ENCODE assay signal across 8 cellular contexts in the genomic region with DNA sequence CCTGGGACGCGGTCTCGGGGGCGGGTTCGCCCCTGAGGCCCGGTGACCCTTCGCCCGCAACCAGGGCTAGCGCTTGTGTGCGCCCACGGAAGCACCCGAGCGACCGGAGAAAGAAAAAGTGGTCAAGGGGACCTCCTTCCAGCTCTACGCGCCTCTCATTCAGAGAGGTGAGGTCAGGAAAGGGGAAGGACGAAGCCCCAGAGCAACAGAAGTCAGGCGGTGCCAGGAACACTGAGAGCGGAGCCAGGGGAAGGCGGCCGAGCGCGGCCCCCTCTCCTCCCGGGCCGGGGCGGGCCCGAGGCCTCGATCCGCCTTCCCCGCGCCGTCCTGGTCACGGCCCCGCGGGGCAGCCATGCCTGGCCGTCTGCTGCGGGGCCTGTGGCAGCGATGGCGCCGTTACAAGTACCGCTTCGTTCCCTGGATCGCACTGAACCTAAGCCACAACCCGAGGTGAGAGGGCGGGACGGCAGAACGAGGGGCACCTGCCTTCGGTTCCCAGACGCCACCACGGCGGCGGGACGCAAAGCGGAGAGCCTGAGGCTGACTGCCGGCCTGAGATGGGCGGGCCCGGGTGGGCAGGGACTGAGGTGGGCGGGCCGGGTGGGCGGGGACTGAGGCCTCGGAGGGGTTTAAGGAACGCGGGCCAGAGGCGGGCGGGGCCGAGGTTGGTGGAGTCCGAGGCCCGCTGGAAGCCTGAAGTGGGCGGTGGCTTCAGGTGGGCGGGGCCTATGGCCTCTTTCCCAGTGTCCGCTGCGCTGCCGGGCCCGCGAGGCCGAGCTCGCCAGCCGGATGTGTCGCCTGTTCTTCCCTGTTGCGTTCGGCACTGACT. TPM values are rescaled to one million over a fixed set of nuclear protein-coding genes. Genes with fewer than 3 reads are reported as not detected.
DNase-seq lines count a peak whose midpoint lies in the region; ATAC-seq and TF ChIP-seq lines count a peak whose summit lies in the region.

Gene SETD9 (plus strand): TSS at position 303 of the 829 bp plus-strand sequence. CDS start 50 bp downstream, at position 353.

- H3K9ac ChIP-seq in iPS-18a (ENCODE audit: low read length): peak within 1 kb of the TSS; percentile 99
- H3K9ac ChIP-seq in skeletal muscle satellite cell (ENCODE audit: low read depth, low read length): peak within 1 kb of the TSS; percentile 96

- H3K4me2 ChIP-seq in skeletal muscle satellite cell (ENCODE audit: low read length): peak within 1 kb of the TSS; percentile 90

- H3K27me3 ChIP-seq in A673 (replicated peaks; ENCODE audit: insufficient read depth, low read depth, low read length, poor library complexity) (no peaks in the 10 kb centered on the region), iPS-18a (ENCODE audit: control insufficient read depth, insufficient read depth, low read length) (no peaks in the 10 kb centered on the region), skeletal muscle satellite cell (ENCODE audit: control insufficient read depth, insufficient read depth, low read length) (no peaks in the 10 kb centered on the region)

- H3K27ac ChIP-seq in A673 (ENCODE audit: low read depth, low read length, poor library complexity, severe bottlenecking) (peak within 1 kb of the TSS; percentile 89), VCaP (peak within 1 kb of the TSS; percentile 89), iPS-18a (ENCODE audit: low read length) (peak within 1 kb of the TSS; percentile 100)

- CTCF ChIA-PET in A673 (lab: Charles Lee): no interaction called here

- no peaks in the 10 kb centered on the region for H3K9me3 ChIP-seq in A673 (ENCODE audit: low read depth, low read length, poor library complexity, severe bottlenecking)
- no peaks in the 10 kb centered on the region for H3K9me3 ChIP-seq in iPS-18a (ENCODE audit: control insufficient read depth, low read depth, low read length)
- H3K9me3 ChIP-seq in skeletal muscle satellite cell (replicated peaks; ENCODE audit: low read length): no peaks in the 10 kb centered on the region

- H3K36me3 ChIP-seq in A673 (ENCODE audit: insufficient read depth, low read length, poor library complexity, severe bottlenecking) (no peaks in the 10 kb centered on the region), iPS-18a (ENCODE audit: control insufficient read depth, low read depth, low read length) (no peaks in the 10 kb centered on the region), skeletal muscle satellite cell (ENCODE audit: insufficient read depth, low read length) (no peaks in the 10 kb centered on the region)

- BruUV-seq in A673 (replicated peaks; lab: Mats Ljungman, UMichigan): no TSS peak

- peak; percentile 98 for DNase-seq in A673 (ENCODE audit: low spot score)
- DNase-seq in NCI-H2171 (lab: John Stamatoyannopoulos, UW): peak; percentile 84
- DNase-seq in T47D (ENCODE audit: low read depth in 1 of 2, low spot score in 1 of 2): peak; percentile 92 to 99

- peak within 1 kb of the TSS; percentile 60 for H3K4me3 ChIP-seq in A673 (ENCODE audit: low read depth, low read length, poor library complexity, severe bottlenecking)
- H3K4me3 ChIP-seq in iPS-18a (ENCODE audit: low read length): peak within 1 kb of the TSS; percentile 96
- H3K4me3 ChIP-seq in skeletal muscle satellite cell (ENCODE audit: low read length): peak within 1 kb of the TSS; percentile 85

- no peak for TF ChIP-seq CTCF in A673 (conservative IDR thresholded peaks at IDR 0.05; ENCODE audit: low read depth, low read length)
- TF ChIP-seq CTCF in VCaP (conservative IDR thresholded peaks at IDR 0.05): no peak

- POLR2A ChIA-PET in A673 (lab: Charles Lee; ENCODE audit: low non-redundant PET): interaction anchor here (0.6 kb wide), 1 partner anchor 1676 kb away, joined by 4 read pairs; no protein-coding TSS in a partner anchor

- ATAC-seq in GM18868 (IDR thresholded peaks at IDR 0.05; ENCODE audit: unreplicated experiment) (peak; percentile 94), HG03103 (IDR thresholded peaks at IDR 0.05; ENCODE audit: low read depth, unreplicated experiment) (peak; percentile 82)

- in situ Hi-C loops in T47D (cut with HindIII; ENCODE audit: low pct_unique_long_range_greater_than_20kb, low sequenced_read_pairs): no loop called here

- H3K4me1 ChIP-seq in A673 (ENCODE audit: insufficient read depth, low read length, poor library complexity, severe bottlenecking): no peaks in the 10 kb centered on the region
- peaks cover 8% of the 10 kb centered on the region for H3K4me1 ChIP-seq in iPS-18a (ENCODE audit: control insufficient read depth, low read depth, low read length)
- H3K4me1 ChIP-seq in skeletal muscle satellite cell (ENCODE audit: control insufficient read depth, insufficient read depth, low read length): peaks cover 12% of the 10 kb centered on the region

- intact Hi-C loops in A673 (cut with micrococcal nuclease; ENCODE audit: unreplicated experiment): loop anchor here (2.0 to 10.0 kb wide), 6 partner anchors 38 to 1553 kb away; partner anchors contain the start of gene PLK2

RNA-seq across cellular contexts. Expression of gene SETD9, which starts in this region (rescaled TPM):
- total RNA-seq in A673 (2021): 10.0 and 11.9 TPM in 2 replicates
- total RNA-seq in skeletal muscle satellite cell (2012; rRNA removed): 16.5 and 16.8 TPM in 2 replicates

Comparison
In these comparisons a context has a peak if more than half of its experiments do, and no peak if none do; other contexts are left out.
1. Peak in every context shown above with its lines: DNase-seq, ATAC-seq, H3K4me3 ChIP-seq and H3K27ac ChIP-seq.